In genomic region chr22:19429950-19430889, GRCh38 we compare ENCODE assay signal across 8 cellular contexts. TPM values are rescaled to one million over a fixed set of nuclear protein-coding genes. Genes with fewer than 3 reads are reported as not detected.
DNase-seq lines count a peak whose midpoint lies in the region; ATAC-seq, FAIRE-seq and TF ChIP-seq lines count a peak whose summit lies in the region.

No MANE protein-coding gene starts in this region.

- H4K20me1 ChIP-seq in SK-N-SH (ENCODE audit: insufficient read depth): peaks cover 25% of the 10 kb centered on the region

- H3K9ac ChIP-seq in SK-N-SH: peak overlapping the region; percentile 86

- CTCF ChIA-PET in AG04449 (lab: Yijun Ruan, JAX): interaction anchor here (0.7 to 1.1 kb wide), 3 partner anchors 9 to 202 kb away, joined by 3 to 7 read pairs (median 5); no protein-coding TSS in a partner anchor
- CTCF ChIA-PET in SK-N-SH (lab: Yijun Ruan, JAX): interaction anchor here (0.5 to 2.5 kb wide), 3 partner anchors 16 to 406 kb away, joined by 3 to 9 read pairs (median 3); no protein-coding TSS in a partner anchor
- CTCF ChIA-PET in MCF 10A (lab: Yijun Ruan, JAX): interaction anchor here (0.5 to 0.6 kb wide), 3 partner anchors 102 to 125 kb away, joined by 3 read pairs; no protein-coding TSS in a partner anchor

- no peaks in the 10 kb centered on the region for H3K27me3 ChIP-seq in SK-N-SH (ENCODE audit: insufficient read depth)
- H3K27me3 ChIP-seq in left lung: no peaks in the 10 kb centered on the region

- H3K9me3 ChIP-seq in SK-N-SH (no peaks in the 10 kb centered on the region), left lung (no peaks in the 10 kb centered on the region)

- no peak overlapping the region for H2AFZ ChIP-seq in SK-N-SH (ENCODE audit: low read depth)

- TF ChIP-seq POLR2A in H54 (IDR thresholded peaks at IDR 0.05; ENCODE audit: low read depth, low read length): no peak

- no peak for TF ChIP-seq EP300 in SK-N-SH (IDR thresholded peaks at IDR 0.05; ENCODE audit: borderline replicate concordance in 1 of 2, low read depth in 1 of 2, low read length in 1 of 2)

- peak overlapping the region; percentile 86 for H3K4me3 Mint-ChIP-seq in MCF 10A (ENCODE audit: unreplicated experiment)

- no peaks in the 10 kb centered on the region for H3K27me3 Mint-ChIP-seq in MCF 10A (ENCODE audit: insufficient read depth, unreplicated experiment)

- intact Hi-C loops in MCF 10A (cut with micrococcal nuclease) (loop anchor here (5.0 kb wide), 1 partner anchor 202 kb away; no protein-coding TSS in a partner anchor), left lung (cut with DNase I) (no loop called here)

- peak overlapping the region; percentile 91 for H3K27ac Mint-ChIP-seq in MCF 10A (ENCODE audit: low read depth, unreplicated experiment)

- H3K4me1 ChIP-seq in SK-N-SH (ENCODE audit: control insufficient read depth in 1 of 2, insufficient read depth in 2 of 2, low read depth in 1 of 2, low read length in 1 of 2): peaks cover 5 to 18% of the 10 kb centered on the region in 2 experiments; a peak in 3 of 4 replicates
- peaks cover 11 to 60% of the 10 kb centered on the region in 2 donors for H3K4me1 ChIP-seq in left lung

- peaks cover 78% of the 10 kb centered on the region for H3K79me2 ChIP-seq in SK-N-SH (ENCODE audit: insufficient read depth)

- DNase-seq in AG04449 (ENCODE audit: low read depth, low spot score) (no peak), H54 (ENCODE audit: insufficient read length, low spot score) (peak; percentile 25), SK-N-SH (peak; percentile 40), MCF 10A (ENCODE audit: unreplicated experiment) (peak; percentile 54), left lung (peak in 1 of 2 donors; percentile 56)
- peak; percentile 21 to 54 (median 35) for DNase-seq in stimulated activated naive CD4-positive, alpha-beta T cell (lab: John Stamatoyannopoulos, UW)

- peaks cover 9 to 10% of the 10 kb centered on the region in 2 experiments for H3K36me3 ChIP-seq in SK-N-SH (replicated peaks in 1 of 2; ENCODE audit: control insufficient read depth in 1 of 2, insufficient read depth in 2 of 2, low read length in 1 of 2)
- peaks cover 0 to 12% of the 10 kb centered on the region in 2 donors for H3K36me3 ChIP-seq in left lung

- H3K27ac ChIP-seq in SK-N-SH (ENCODE audit: low read depth in 2 of 2, low read length in 1 of 2) (peak overlapping the region; percentile 52 to 95; a peak in 3 of 4 replicates), left lung (peak overlapping the region; percentile 71 to 98)

- peak overlapping the region; percentile 95 for H3K4me2 ChIP-seq in SK-N-SH

- ATAC-seq in left lung (no peak), GM18870 (IDR thresholded peaks at IDR 0.05; ENCODE audit: unreplicated experiment) (no peak), GM21723 (IDR thresholded peaks at IDR 0.05; ENCODE audit: unreplicated experiment) (no peak)

- H3F3A ChIP-seq in SK-N-SH (replicated peaks; ENCODE audit: insufficient read depth): peaks cover 3% of the 10 kb centered on the region

- POLR2A ChIA-PET in AG04449 (lab: Yijun Ruan, JAX) (no interaction called here), SK-N-SH (lab: Yijun Ruan, JAX) (interaction anchor here (1.5 to 2.1 kb wide), 2 partner anchors 49 to 251 kb away, joined by 7 read pairs; partner anchors contain the start of genes CDC45, SLC25A1 and UFD1), MCF 10A (lab: Yijun Ruan, JAX) (interaction anchor here (0.5 to 5.7 kb wide), 8 partner anchors 9 to 474 kb away, joined by 3 to 127 read pairs (median 4); partner anchors contain the start of genes C22orf39, CDC45, CLTCL1 and UFD1)

- peaks cover 22% of the 10 kb centered on the region for H3K4me1 Mint-ChIP-seq in MCF 10A (ENCODE audit: insufficient read depth, unreplicated experiment)

- no peak for FAIRE-seq in H54 (lab: Jason Lieb, UNC)

- no peak for TF ChIP-seq RAD21 in SK-N-SH (IDR thresholded peaks at IDR 0.05; ENCODE audit: low read length)

- TF ChIP-seq CTCF in AG04449 (IDR thresholded peaks at IDR 0.05; ENCODE audit: insufficient read depth, low read length, missing control alignments): no peak
- TF ChIP-seq CTCF in SK-N-SH (IDR thresholded peaks at IDR 0.05): no peak
- TF ChIP-seq CTCF in MCF 10A (IDR thresholded peaks at IDR 0.05; ENCODE audit: unreplicated experiment): no peak
- no peak for TF ChIP-seq CTCF in left lung (IDR thresholded peaks at IDR 0.05)

- peaks cover 18% of the 10 kb centered on the region for H3K36me3 Mint-ChIP-seq in MCF 10A (ENCODE audit: insufficient read depth, unreplicated experiment)

- H3K9me3 Mint-ChIP-seq in MCF 10A (ENCODE audit: unreplicated experiment): no peaks in the 10 kb centered on the region

- no TSS peak for BruUV-seq in MCF 10A (replicated peaks; lab: Mats Ljungman, UMichigan)

- H3K4me3 ChIP-seq in AG04449 (ENCODE audit: low read depth, low read length) (peak overlapping the region; percentile 91), SK-N-SH (ENCODE audit: low read depth in 2 of 2, low read length in 1 of 2) (peak overlapping the region; percentile 83 to 90), left lung (peak overlapping the region; percentile 75 to 96)

- no peaks in the 10 kb centered on the region for H3K9me2 ChIP-seq in SK-N-SH

- WGBS in SK-N-SH (ENCODE audit: low lambda C conversion rate): 24% methylated on average over 10 of the region's 12 CpGs

TF ChIP-seq in SK-N-SH, 30 proteins besides CTCF, POLR2A, EP300 and RAD21 (continues in another document):
- TF ChIP-seq NRF1 (IDR thresholded peaks at IDR 0.05; ENCODE audit: low read depth, low read length): no peak
- no peak for TF ChIP-seq SMC3 (IDR thresholded peaks at IDR 0.05; ENCODE audit: low read depth, low read length)
- TF ChIP-seq MEF2A (IDR thresholded peaks at IDR 0.05; ENCODE audit: borderline replicate concordance, low read depth): no peak
- no peak for TF ChIP-seq EZH2phosphoT487 (IDR thresholded peaks at IDR 0.05; ENCODE audit: borderline replicate concordance, low read depth)
- TF ChIP-seq REST (IDR thresholded peaks at IDR 0.05; ENCODE audit: low read depth, low read length): no peak
- TF ChIP-seq ELF1 (IDR thresholded peaks at IDR 0.05): no peak
- TF ChIP-seq MAX (IDR thresholded peaks at IDR 0.05; ENCODE audit: low read depth): no peak
- TF ChIP-seq TCF12 (IDR thresholded peaks at IDR 0.05): no peak
- TF ChIP-seq MXI1 (IDR thresholded peaks at IDR 0.05; ENCODE audit: low read depth, low read length): no peak
- TF ChIP-seq FOSL2 (IDR thresholded peaks at IDR 0.05; ENCODE audit: borderline replicate concordance, low read depth): no peak

RNA-seq across cellular contexts. Expression of gene HIRA, which starts 1.3 kb away (rescaled TPM):
- 20.2 and 21.0 TPM in 2 replicates for polyA plus RNA-seq in SK-N-SH (2012; rRNA removed)
- polyA plus RNA-seq in SK-N-SH (2012; cell fraction: cytosol; rRNA removed): 13.6 and 19.3 TPM in 2 replicates
- polyA plus RNA-seq in SK-N-SH (2012; cell fraction: nucleus; rRNA removed): 21.0 and 23.4 TPM in 2 replicates
- total RNA-seq in MCF 10A (2022): 22.0 and 24.3 TPM in 2 replicates
- 10 to 100 TPM; 18.4 to 27.7 TPM for total RNA-seq in left lung

RNA-seq across cellular contexts. Expression of gene MRPL40, which starts 2.1 kb away (rescaled TPM):
- 34.9 and 35.7 TPM in 2 replicates for polyA plus RNA-seq in SK-N-SH (2012; rRNA removed)
- 40.6 and 43.4 TPM in 2 replicates for polyA plus RNA-seq in SK-N-SH (2012; cell fraction: cytosol; rRNA removed)
- 12.7 and 17.4 TPM in 2 replicates for polyA plus RNA-seq in SK-N-SH (2012; cell fraction: nucleus; rRNA removed)
- total RNA-seq in MCF 10A (2022): 51.9 and 66.7 TPM in 2 replicates
- total RNA-seq in left lung: 10 to 100 TPM; 21.9 to 24.9 TPM

RNA-seq across cellular contexts. Expression of gene C22orf39, which starts 17.3 kb away (rescaled TPM):
- polyA plus RNA-seq in SK-N-SH (2012; rRNA removed): 17.7 and 22.2 TPM in 2 replicates
- 21.1 and 21.7 TPM in 2 replicates for polyA plus RNA-seq in SK-N-SH (2012; cell fraction: cytosol; rRNA removed)
- 11.1 and 14.0 TPM in 2 replicates for polyA plus RNA-seq in SK-N-SH (2012; cell fraction: nucleus; rRNA removed)
- total RNA-seq in MCF 10A (2022): 19.1 and 22.2 TPM in 2 replicates
- 10 to 100 TPM; 30.1 to 31.8 TPM for total RNA-seq in left lung

RNA-seq across cellular contexts. Expression of gene UFD1, which starts 48.8 kb away (rescaled TPM):
- polyA plus RNA-seq in SK-N-SH (2012; rRNA removed): 111 and 122 TPM in 2 replicates
- polyA plus RNA-seq in SK-N-SH (2012; cell fraction: cytosol; rRNA removed): 91.4 and 107 TPM in 2 replicates
- polyA plus RNA-seq in SK-N-SH (2012; cell fraction: nucleus; rRNA removed): 84.4 and 109 TPM in 2 replicates
- total RNA-seq in MCF 10A (2022): 62.3 and 64.4 TPM in 2 replicates
- 10 to 100 TPM; 41.7 to 72.9 TPM for total RNA-seq in left lung

RNA-seq across cellular contexts. Expression of gene CDC45, which starts 49.5 kb away (rescaled TPM):
- 23.6 and 26.4 TPM in 2 replicates for polyA plus RNA-seq in SK-N-SH (2012; rRNA removed)
- polyA plus RNA-seq in SK-N-SH (2012; cell fraction: cytosol; rRNA removed): 21.2 and 22.9 TPM in 2 replicates
- 37.9 and 38.2 TPM in 2 replicates for polyA plus RNA-seq in SK-N-SH (2012; cell fraction: nucleus; rRNA removed)
- 7.5 and 18.6 TPM in 2 replicates for total RNA-seq in MCF 10A (2022)
- 10 to 100 TPM in 1 of 2 donors, 1 to 10 TPM in 1; 6.5 to 11.8 TPM for total RNA-seq in left lung
